In the genomic region with DNA sequence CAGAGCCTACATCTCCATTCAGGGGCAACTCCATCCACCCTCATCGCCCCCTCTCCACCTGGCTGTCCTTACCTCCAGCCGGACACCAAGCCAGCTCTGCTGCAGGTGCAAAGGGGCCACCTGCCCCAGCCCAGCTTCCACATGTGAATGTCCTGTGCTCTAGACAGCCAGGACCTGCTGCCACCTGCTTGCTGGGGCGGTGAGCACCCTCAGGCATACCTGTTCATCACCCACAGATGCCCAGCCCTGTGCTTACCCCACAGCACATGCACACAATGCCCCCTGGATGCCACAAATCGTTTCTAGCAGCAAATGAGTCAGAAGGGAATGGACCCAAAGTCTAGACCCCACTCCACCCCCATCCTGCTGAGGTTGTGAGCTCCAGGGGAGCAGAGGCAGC, we compare ENCODE assay signal across 27 cellular contexts. TPM values are rescaled to one million over a fixed set of nuclear protein-coding genes. Genes with fewer than 3 reads are reported as not detected.
DNase-seq lines count a peak whose midpoint lies in the region; ATAC-seq lines count a peak whose summit lies in the region.
"Had no signal": no experiment of that assay in that cellular context is flagged by ENCODE, and none has a peak within 500 bp of the region (broad histone marks: within the 10 kb centered on the region; RNA-seq: fewer than 3 reads in every experiment).

No MANE protein-coding gene starts in this region.

- H3K27me3 Mint-ChIP-seq in activated T-helper 2 cell treated with anti-CD3 and anti-CD28 coated beads, Interferon-gamma antibody, Interleukin-2, Interleukin-4, amounts not matched to agents 10 μg/mL and 5 μg/mL and 100 μg/mL, durations not matched to agents 14 hours and 24 hours and 36 hours (ENCODE audit: low read depth), result peaks cover 4% of the 10 kb centered on the region

- no peak overlapping the region for H3K27ac Mint-ChIP-seq in activated T-helper 2 cell treated with anti-CD3 and anti-CD28 coated beads, Interferon-gamma antibody, Interleukin-2, Interleukin-4, amounts not matched to agents 10 μg/mL and 5 μg/mL and 100 μg/mL, durations not matched to agents 14 hours and 24 hours and 36 hours
- H3K27ac Mint-ChIP-seq: activated naive CD4-positive, alpha-beta T cell treated with anti-CD3 and anti-CD28 coated beads for 36 hours; memory B cell had no signal

- ATAC-seq in left cardiac atrium (no peak), left ventricle myocardium superior (no peak), GM19023 (IDR thresholded peaks at IDR 0.05; ENCODE audit: unreplicated experiment) (no peak)
- ATAC-seq: activated T-cell treated with anti-CD3 and anti-CD28 coated beads, Interleukin-2, amount 50 U/mL, for 4 hours; effector memory CD8-positive, alpha-beta T cell; stimulated activated naive CD8-positive, alpha-beta T cell treated with anti-CD3 and anti-CD28 coated beads, Interleukin-15, Interleukin-2, amounts not matched to agents 100 U/mL and 50 U/mL, for 24 hours had no signal

- H3K9me3 Mint-ChIP-seq in activated T-helper 2 cell treated with anti-CD3 and anti-CD28 coated beads, Interferon-gamma antibody, Interleukin-2, Interleukin-4, amounts not matched to agents 10 μg/mL and 5 μg/mL and 100 μg/mL, durations not matched to agents 14 hours and 24 hours and 36 hours, result no peaks in the 10 kb centered on the region
- H3K9me3 Mint-ChIP-seq: activated naive CD4-positive, alpha-beta T cell treated with anti-CD3 and anti-CD28 coated beads for 36 hours; activated T-cell treated with anti-CD3 and anti-CD28 coated beads, Interleukin-2, amount 50 U/mL, for 4 hours; effector memory CD8-positive, alpha-beta T cell; memory B cell had no signal

- DNase-seq in left cardiac atrium (peak; percentile 21), left ventricle myocardium superior (no peak), posterior vena cava (ENCODE audit: low spot score) (peak; percentile 65), dedifferentiated amniotic fluid mesenchymal stem cell (ENCODE audit: extremely low spot score) (no peak), NCI-H1105 treated with DMSO at 0.1 percent for 48 hours (lab: John Stamatoyannopoulos, UW) (no peak)
- DNase-seq in activated T-helper 2 cell treated with anti-CD3 and anti-CD28 coated beads, Interferon-gamma antibody, Interleukin-2, Interleukin-4, amounts not matched to agents 10 μg/mL and 5 μg/mL and 100 μg/mL, durations not matched to agents 14 hours and 24 hours and 36 hours (ENCODE audit: low spot score), result no peak
- DNase-seq: ACHN; activated CD4-positive, alpha-beta T cell treated with anti-CD3 and anti-CD28 coated beads for 4 hours; activated naive CD4-positive, alpha-beta T cell treated with anti-CD3 and anti-CD28 coated beads for 36 hours; activated T-cell treated with anti-CD3 and anti-CD28 coated beads, Interleukin-2, amount 50 U/mL, for 4 hours; amygdala; BE2C; colonic mucosa; DMS53; effector memory CD8-positive, alpha-beta T cell; foreskin melanocyte; GF-D8; HCEC 1CT; MG63; NCI-H1417; NCI-H2081 treated with DMSO at 0.1 percent for 48 hours; NCI-H345; NCI-H748 treated with DMSO at 0.1 percent for 48 hours; stimulated activated naive CD8-positive, alpha-beta T cell treated with anti-CD3 and anti-CD28 coated beads, Interleukin-15, Interleukin-2, amounts not matched to agents 100 U/mL and 50 U/mL, for 24 hours had no signal

- peak overlapping the region; percentile 88 for H3K4me3 Mint-ChIP-seq in activated T-helper 2 cell treated with anti-CD3 and anti-CD28 coated beads, Interferon-gamma antibody, Interleukin-2, Interleukin-4, amounts not matched to agents 10 μg/mL and 5 μg/mL and 100 μg/mL, durations not matched to agents 14 hours and 24 hours and 36 hours (ENCODE audit: low read depth)
- H3K4me3 Mint-ChIP-seq: activated naive CD4-positive, alpha-beta T cell treated with anti-CD3 and anti-CD28 coated beads for 36 hours; activated T-cell treated with anti-CD3 and anti-CD28 coated beads, Interleukin-2, amount 50 U/mL, for 4 hours; effector memory CD8-positive, alpha-beta T cell; memory B cell had no signal

- H3K36me3 Mint-ChIP-seq in activated T-helper 2 cell treated with anti-CD3 and anti-CD28 coated beads, Interferon-gamma antibody, Interleukin-2, Interleukin-4, amounts not matched to agents 10 μg/mL and 5 μg/mL and 100 μg/mL, durations not matched to agents 14 hours and 24 hours and 36 hours (ENCODE audit: low read depth), result peaks cover 8% of the 10 kb centered on the region
- H3K36me3 Mint-ChIP-seq: memory B cell had no signal

- intact Hi-C loops in left cardiac atrium (cut with DNase I) (loop anchor here in 1 of 2 donors (10.0 kb wide), 1 partner anchor 71 kb away; no protein-coding TSS in a partner anchor), left ventricle myocardium superior (cut with micrococcal nuclease) (no loop called here), posterior vena cava (cut with DNase I) (no loop called here)
- intact Hi-C loops in activated T-helper 2 cell treated with anti-CD3 and anti-CD28 coated beads, Interferon-gamma antibody, Interleukin-2, Interleukin-4, amounts not matched to agents 10 μg/mL and 5 μg/mL and 100 μg/mL, durations not matched to agents 14 hours and 24 hours and 36 hours (cut with micrococcal nuclease), result no loop called here

- peaks cover 27% of the 10 kb centered on the region for H3K4me1 Mint-ChIP-seq in activated T-helper 2 cell treated with anti-CD3 and anti-CD28 coated beads, Interferon-gamma antibody, Interleukin-2, Interleukin-4, amounts not matched to agents 10 μg/mL and 5 μg/mL and 100 μg/mL, durations not matched to agents 14 hours and 24 hours and 36 hours (ENCODE audit: low read depth)

RNA-seq across cellular contexts. Expression of gene NKD2, which starts 13.3 kb away (rescaled TPM):
- total RNA-seq in left cardiac atrium (10 to 100 TPM in 1 of 2 donors, 1 to 10 TPM in 1; 4.4 to 10.4 TPM), left ventricle myocardium superior (3.4 TPM), posterior vena cava (1 to 10 TPM; 2.7 to 5.0 TPM)
- 14.4 TPM in 2 replicates for total RNA-seq in activated T-helper 2 cell treated with anti-CD3 and anti-CD28 coated beads, Interferon-gamma antibody, Interleukin-2, Interleukin-4, amounts not matched to agents 10 μg/mL and 5 μg/mL and 100 μg/mL, durations not matched to agents 14 hours and 24 hours and 36 hours
- total RNA-seq: myocyte had no signal

Comparison
In these comparisons a context has a peak if more than half of its experiments do, and no peak if none do; other contexts are left out.
1. DNase-seq: peak in left cardiac atrium (single experiment) and posterior vena cava (single experiment); none in left ventricle myocardium superior (single experiment), activated T-helper 2 cell treated with anti-CD3 and anti-CD28 coated beads, Interferon-gamma antibody, Interleukin-2, Interleukin-4, amounts not matched to agents 10 μg/mL and 5 μg/mL and 100 μg/mL, durations not matched to agents 14 hours and 24 hours and 36 hours (single experiment), dedifferentiated amniotic fluid mesenchymal stem cell (single experiment) and NCI-H1105 treated with DMSO at 0.1 percent for 48 hours (single experiment).